Comparison of ENCODE assay signal across 18 cellular contexts in genomic region chr3:64908292-64908691, GRCh38.
DNase-seq lines count a peak whose midpoint lies in the region; ATAC-seq and TF ChIP-seq lines count a peak whose summit lies in the region.
"Had no signal": no experiment of that assay in that cellular context is flagged by ENCODE, and none has a peak within 500 bp of the region (broad histone marks: within the 10 kb centered on the region; RNA-seq: fewer than 3 reads in every experiment).

No MANE protein-coding gene starts in this region.

- no peak overlapping the region for H3K27ac Mint-ChIP-seq in stimulated activated effector memory CD8-positive, alpha-beta T cell treated with anti-CD3 and anti-CD28 coated beads, Interleukin-12 subunit alpha, Interleukin-12 subunit beta, amount 100 ng/mL, for 72 hours
- H3K27ac Mint-ChIP-seq in activated naive CD4-positive, alpha-beta T cell treated with anti-CD3 and anti-CD28 coated beads for 36 hours, result no peak overlapping the region
- H3K27ac Mint-ChIP-seq: activated T-helper 17 cell treated with anti-CD3 and anti-CD28 coated beads, Interleukin-2, amount 50 U/mL, for 72 hours had no signal

- peaks cover 8% of the 10 kb centered on the region for H3K9me3 Mint-ChIP-seq in stimulated activated effector memory CD8-positive, alpha-beta T cell treated with anti-CD3 and anti-CD28 coated beads, Interleukin-12 subunit alpha, Interleukin-12 subunit beta, amount 100 ng/mL, for 72 hours
- peaks cover 4% of the 10 kb centered on the region for H3K9me3 Mint-ChIP-seq in activated naive CD4-positive, alpha-beta T cell treated with anti-CD3 and anti-CD28 coated beads for 36 hours

- H3K4me3 ChIP-seq in PC-9, result no peak overlapping the region
- H3K4me3 ChIP-seq: thoracic aorta had no signal

- H3K27ac ChIP-seq in PC-9, result peak overlapping the region; percentile 73
- H3K27ac ChIP-seq: thoracic aorta had no signal

- ATAC-seq in esophagus mucosa (peak; percentile 50), HG02759 (IDR thresholded peaks at IDR 0.05; ENCODE audit: unreplicated experiment) (no peak)
- ATAC-seq in stimulated activated effector memory CD8-positive, alpha-beta T cell treated with anti-CD3 and anti-CD28 coated beads, Interleukin-12 subunit alpha, Interleukin-12 subunit beta, amount 100 ng/mL, for 72 hours, result no peak
- ATAC-seq: activated T-helper 17 cell treated with anti-CD3 and anti-CD28 coated beads, Interleukin-2, amount 50 U/mL, for 72 hours; HCT116 had no signal

- no peak for TF ChIP-seq CTCF in PC-9 (conservative IDR thresholded peaks at IDR 0.05)

- H3K9me2 ChIP-seq in PC-9 (ENCODE audit: insufficient read depth), result no peaks in the 10 kb centered on the region

- peak; percentile 50 for DNase-seq in A172 (ENCODE audit: low spot score)
- peak in 1 of 2 experiments; percentile 57 for DNase-seq in PC-9
- DNase-seq in kidney glomerular epithelial cell (lab: John Stamatoyannopoulos, UW), result peak; percentile 70
- no peak for DNase-seq in stimulated activated effector memory CD8-positive, alpha-beta T cell treated with anti-CD3 and anti-CD28 coated beads, Interleukin-12 subunit alpha, Interleukin-12 subunit beta, amount 100 ng/mL, for 72 hours (ENCODE audit: low spot score in 2 of 2)
- no peak for DNase-seq in CD1c-positive myeloid dendritic cell (ENCODE audit: extremely low spot score)
- DNase-seq in activated naive CD4-positive, alpha-beta T cell treated with anti-CD3 and anti-CD28 coated beads for 36 hours, result no peak
- DNase-seq: activated CD4-positive, alpha-beta T cell treated with anti-CD3 and anti-CD28 coated beads, Interleukin-2, amount 50 U/mL, for 48 hours; Kasumi-1; NCI-H146; NCI-H69; occipital lobe; SIG-M5 had no signal

- H3K9me3 ChIP-seq in PC-9 (ENCODE audit: insufficient read depth, low read depth), result no peaks in the 10 kb centered on the region
- H3K9me3 ChIP-seq: thoracic aorta had no signal

- H3K4me2 ChIP-seq in PC-9, result peak overlapping the region; percentile 47

- H4K20me1 ChIP-seq in PC-9 (ENCODE audit: insufficient read depth), result no peaks in the 10 kb centered on the region

- H2AFZ ChIP-seq in PC-9, result peak overlapping the region; percentile 59

- POLR2A ChIA-PET in PC-9 (lab: Charles Lee; ENCODE audit: unreplicated experiment), result interaction anchor here (0.6 kb wide), 1 partner anchor 1128 kb away, joined by 3 read pairs; no protein-coding TSS in a partner anchor

- H3K4me1 Mint-ChIP-seq in stimulated activated effector memory CD8-positive, alpha-beta T cell treated with anti-CD3 and anti-CD28 coated beads, Interleukin-12 subunit alpha, Interleukin-12 subunit beta, amount 100 ng/mL, for 72 hours, result no peaks in the 10 kb centered on the region
- H3K4me1 Mint-ChIP-seq in activated naive CD4-positive, alpha-beta T cell treated with anti-CD3 and anti-CD28 coated beads for 36 hours (ENCODE audit: low read depth), result no peaks in the 10 kb centered on the region
- H3K4me1 Mint-ChIP-seq: activated T-helper 17 cell treated with anti-CD3 and anti-CD28 coated beads, Interleukin-2, amount 50 U/mL, for 72 hours had no signal

- intact Hi-C loops in PC-9 (cut with micrococcal nuclease; ENCODE audit: unreplicated experiment), result no loop called here
- intact Hi-C loops in activated naive CD4-positive, alpha-beta T cell treated with anti-CD3 and anti-CD28 coated beads for 36 hours (cut with micrococcal nuclease), result no loop called here

- no peaks in the 10 kb centered on the region for H3K27me3 ChIP-seq in PC-9 (ENCODE audit: insufficient read depth, low read depth)

- no peak overlapping the region for H3K4me3 Mint-ChIP-seq in stimulated activated effector memory CD8-positive, alpha-beta T cell treated with anti-CD3 and anti-CD28 coated beads, Interleukin-12 subunit alpha, Interleukin-12 subunit beta, amount 100 ng/mL, for 72 hours
- no peak overlapping the region for H3K4me3 Mint-ChIP-seq in activated naive CD4-positive, alpha-beta T cell treated with anti-CD3 and anti-CD28 coated beads for 36 hours
- H3K4me3 Mint-ChIP-seq: activated T-helper 17 cell treated with anti-CD3 and anti-CD28 coated beads, Interleukin-2, amount 50 U/mL, for 72 hours; brain had no signal

- H3K36me3 Mint-ChIP-seq in stimulated activated effector memory CD8-positive, alpha-beta T cell treated with anti-CD3 and anti-CD28 coated beads, Interleukin-12 subunit alpha, Interleukin-12 subunit beta, amount 100 ng/mL, for 72 hours, result no peaks in the 10 kb centered on the region
- H3K36me3 Mint-ChIP-seq in activated naive CD4-positive, alpha-beta T cell treated with anti-CD3 and anti-CD28 coated beads for 36 hours (ENCODE audit: low read depth), result no peaks in the 10 kb centered on the region
- H3K36me3 Mint-ChIP-seq: brain had no signal

- H3K4me1 ChIP-seq in PC-9 (replicated peaks; ENCODE audit: insufficient read depth), result peaks cover 13% of the 10 kb centered on the region

- H3F3A ChIP-seq in PC-9 (ENCODE audit: insufficient read depth, low read depth), result peaks cover 7% of the 10 kb centered on the region; the same call in 1 of the 2 replicates

- H3K27me3 Mint-ChIP-seq in activated naive CD4-positive, alpha-beta T cell treated with anti-CD3 and anti-CD28 coated beads for 36 hours (ENCODE audit: low read depth), result no peaks in the 10 kb centered on the region
- H3K27me3 Mint-ChIP-seq: activated T-helper 17 cell treated with anti-CD3 and anti-CD28 coated beads, Interleukin-2, amount 50 U/mL, for 72 hours; brain had no signal

- no peaks in the 10 kb centered on the region for H3K79me2 ChIP-seq in PC-9 (ENCODE audit: low read depth)

- no peaks in the 10 kb centered on the region for H3K36me3 ChIP-seq in PC-9 (ENCODE audit: low read depth)
- H3K36me3 ChIP-seq: thoracic aorta had no signal

- CTCF ChIA-PET in PC-9 (lab: Charles Lee), result no interaction called here
- CTCF ChIA-PET in activated naive CD4-positive, alpha-beta T cell treated with anti-CD3 and anti-CD28 coated beads for 36 hours (lab: Charles Lee), result no interaction called here

- BruUV-seq in PC-9 (replicated peaks; lab: Mats Ljungman, UMichigan), result no TSS peak

Comparison
In these comparisons a context has a peak if more than half of its experiments do, and no peak if none do; other contexts are left out.
1. DNase-seq: peak in A172 (single experiment) and kidney glomerular epithelial cell (single experiment); none in stimulated activated effector memory CD8-positive, alpha-beta T cell treated with anti-CD3 and anti-CD28 coated beads, Interleukin-12 subunit alpha, Interleukin-12 subunit beta, amount 100 ng/mL, for 72 hours (0 of 2), CD1c-positive myeloid dendritic cell (single experiment) and activated naive CD4-positive, alpha-beta T cell treated with anti-CD3 and anti-CD28 coated beads for 36 hours (single experiment).